Comparison of ENCODE assay signal across 25 cellular contexts in genomic region chr7:118305686-118306085, GRCh38.
DNase-seq lines count a peak whose midpoint lies in the region; ATAC-seq and TF ChIP-seq lines count a peak whose summit lies in the region.
"Had no signal": no experiment of that assay in that cellular context is flagged by ENCODE, and none has a peak within 500 bp of the region (broad histone marks: within the 10 kb centered on the region; RNA-seq: fewer than 3 reads in every experiment).

No MANE protein-coding gene starts in this region.

- no peaks in the 10 kb centered on the region for H3K36me3 Mint-ChIP-seq in stimulated activated memory B cell treated with anti-CD40 and anti-IgM and Interleukin-4, amounts not matched to agents 10 μg/mL and 1 μg/mL and 100 μg/mL, for 72 hours
- H3K36me3 Mint-ChIP-seq: activated naive CD8-positive, alpha-beta T cell treated with anti-CD3 and anti-CD28 coated beads for 36 hours; brain had no signal

- no peak for TF ChIP-seq CTCF in fibroblast of villous mesenchyme (IDR thresholded peaks at IDR 0.05; ENCODE audit: insufficient read depth, low read depth, low read length)

- DNase-seq in AML-193 (lab: John Stamatoyannopoulos, UW), result peak; percentile 74
- DNase-seq in MV-4-11 (lab: John Stamatoyannopoulos, UW), result peak; percentile 59
- peak; percentile 91 for DNase-seq in amniotic epithelial cell (ENCODE audit: low read depth)
- peak; percentile 14 for DNase-seq in fibroblast of villous mesenchyme (ENCODE audit: low read depth)
- DNase-seq in NCI-H146 treated with DMSO at 0.1 percent for 48 hours (lab: John Stamatoyannopoulos, UW; ENCODE audit: unreplicated experiment), result no peak
- no peak for DNase-seq in GF-D8 (lab: John Stamatoyannopoulos, UW)
- no peak for DNase-seq in GM19240 (ENCODE audit: insufficient read length, low spot score)
- DNase-seq: activated CD4-positive, alpha-beta T cell treated with anti-CD3 and anti-CD28 coated beads for 1 hour; activated CD8-positive, alpha-beta T cell treated with anti-CD3 and anti-CD28 coated beads, Interleukin-2, amount 10 ng/mL, durations not matched to agents 7 days and 5 days; activated effector memory CD4-positive, alpha-beta T cell treated with anti-CD3 and anti-CD28 coated beads, Interleukin-2, amount 50 U/mL, for 16 hours; activated naive CD8-positive, alpha-beta T cell treated with anti-CD3 and anti-CD28 coated beads for 36 hours; effector CD4-positive, alpha-beta T cell; HCEC 1CT; NCI-H1694; NCI-H2171; NCI-H526; retina; stimulated activated CD4-positive, alpha-beta T cell treated with anti-CD3 and anti-CD28 coated beads, Interleukin-2, amount 100 ng/mL, for 24 hours had no signal

- peaks cover 6% of the 10 kb centered on the region for H3K27me3 Mint-ChIP-seq in stimulated activated memory B cell treated with anti-CD40 and anti-IgM and Interleukin-4, amounts not matched to agents 10 μg/mL and 1 μg/mL and 100 μg/mL, for 72 hours
- H3K27me3 Mint-ChIP-seq: brain had no signal

- no peaks in the 10 kb centered on the region for H3K4me1 Mint-ChIP-seq in stimulated activated memory B cell treated with anti-CD40 and anti-IgM and Interleukin-4, amounts not matched to agents 10 μg/mL and 1 μg/mL and 100 μg/mL, for 72 hours
- H3K4me1 Mint-ChIP-seq: activated naive CD8-positive, alpha-beta T cell treated with anti-CD3 and anti-CD28 coated beads for 36 hours; brain; nephron had no signal

- H3K4me3 Mint-ChIP-seq in stimulated activated memory B cell treated with anti-CD40 and anti-IgM and Interleukin-4, amounts not matched to agents 10 μg/mL and 1 μg/mL and 100 μg/mL, for 72 hours, result no peak overlapping the region
- H3K4me3 Mint-ChIP-seq: activated CD8-positive, alpha-beta T cell treated with anti-CD3 and anti-CD28 coated beads, Interleukin-2, amount 10 ng/mL, durations not matched to agents 7 days and 5 days; activated naive CD8-positive, alpha-beta T cell treated with anti-CD3 and anti-CD28 coated beads for 36 hours; brain; nephron; T-helper 1 cell treated with Interleukin-12 subunit alpha and Interleukin-12 subunit beta and Interleukin-4 antibody, amounts not matched to agents 30 μg/mL and 1 μg/mL, for 36 hours had no signal

- H3K27ac Mint-ChIP-seq in stimulated activated memory B cell treated with anti-CD40 and anti-IgM and Interleukin-4, amounts not matched to agents 10 μg/mL and 1 μg/mL and 100 μg/mL, for 72 hours, result no peak overlapping the region
- H3K27ac Mint-ChIP-seq: activated CD8-positive, alpha-beta T cell treated with anti-CD3 and anti-CD28 coated beads, Interleukin-2, amount 10 ng/mL, durations not matched to agents 7 days and 5 days; activated naive CD8-positive, alpha-beta T cell treated with anti-CD3 and anti-CD28 coated beads for 36 hours; brain; nephron; T-helper 1 cell treated with Interleukin-12 subunit alpha and Interleukin-12 subunit beta and Interleukin-4 antibody, amounts not matched to agents 30 μg/mL and 1 μg/mL, for 36 hours had no signal

- no peak for ATAC-seq in stimulated activated memory B cell treated with anti-CD40 and anti-IgM and Interleukin-4, amounts not matched to agents 10 μg/mL and 1 μg/mL and 100 μg/mL, for 72 hours
- ATAC-seq: activated CD8-positive, alpha-beta T cell treated with anti-CD3 and anti-CD28 coated beads, Interleukin-2, amount 10 ng/mL, durations not matched to agents 7 days and 5 days; K562 had no signal

- no peak overlapping the region for H3K4me3 ChIP-seq in fibroblast of villous mesenchyme (ENCODE audit: low read depth, low read length)
- H3K4me3 ChIP-seq: K562, lung, tibial nerve had no signal

- peaks cover 4% of the 10 kb centered on the region for H3K9me3 Mint-ChIP-seq in stimulated activated memory B cell treated with anti-CD40 and anti-IgM and Interleukin-4, amounts not matched to agents 10 μg/mL and 1 μg/mL and 100 μg/mL, for 72 hours

Comparison
In these comparisons a context has a peak if more than half of its experiments do, and no peak if none do; other contexts are left out.
1. DNase-seq: peak in AML-193 (2 of 2), MV-4-11 (single experiment), amniotic epithelial cell (single experiment) and fibroblast of villous mesenchyme (single experiment); none in NCI-H146 treated with DMSO at 0.1 percent for 48 hours (single experiment), GF-D8 (single experiment) and GM19240 (single experiment).